9 cellular contexts compared by ENCODE assay signal in genomic region chr16:85173981-85174751, GRCh38.
DNase-seq lines count a peak whose midpoint lies in the region; ATAC-seq and TF ChIP-seq lines count a peak whose summit lies in the region.
"Had no signal": no experiment of that assay in that cellular context is flagged by ENCODE, and none has a peak within 500 bp of the region (broad histone marks: within the 10 kb centered on the region; RNA-seq: fewer than 3 reads in every experiment).

No MANE protein-coding gene starts in this region.

- peaks cover 0 to 54% (median 35%) of the 10 kb centered on the region in 4 donors for H3K4me1 ChIP-seq in tibial artery

- ATAC-seq in HG03469 (IDR thresholded peaks at IDR 0.05; ENCODE audit: unreplicated experiment) (no peak), HG03139 (IDR thresholded peaks at IDR 0.05; ENCODE audit: unreplicated experiment) (no peak)
- ATAC-seq: stimulated activated memory B cell treated with anti-CD40 and anti-IgM and Interleukin-4, amounts not matched to agents 10 μg/mL and 1 μg/mL and 100 μg/mL, for 72 hours had no signal

- H3K27me3 ChIP-seq in tibial artery = no peaks in the 10 kb centered on the region

- H3K4me3 ChIP-seq in tibial artery = no peak overlapping the region

- no peaks in the 10 kb centered on the region for H3K36me3 ChIP-seq in tibial artery

- DNase-seq in NCI-H2227 (lab: John Stamatoyannopoulos, UW; ENCODE audit: unreplicated experiment) (peak; percentile 29), NCI-H2227 treated with DMSO at 0.1 percent for 48 hours (lab: John Stamatoyannopoulos, UW) (no peak), iris pigment epithelial cell (ENCODE audit: low read depth) (peak; percentile 71), tibial artery (no peak), LoVo (ENCODE audit: low spot score) (no peak)

- H3K9me3 ChIP-seq in tibial artery = no peaks in the 10 kb centered on the region

- no peak for TF ChIP-seq CTCF in VCaP (conservative IDR thresholded peaks at IDR 0.05)
- TF ChIP-seq CTCF in tibial artery (IDR thresholded peaks at IDR 0.05) = no peak

- H3K27ac ChIP-seq in VCaP = peak overlapping the region; percentile 41
- H3K27ac ChIP-seq in tibial artery = peak overlapping the region; percentile 13 to 54

- intact Hi-C loops in tibial artery (cut with DNase I; ENCODE audit: low total_unique reads) = no loop called here

Comparison
In these comparisons a context has a peak if more than half of its experiments do, and no peak if none do; other contexts are left out.
1. DNase-seq: peak in NCI-H2227 (single experiment) and iris pigment epithelial cell (single experiment); none in NCI-H2227 treated with DMSO at 0.1 percent for 48 hours (single experiment), tibial artery (0 of 2) and LoVo (single experiment).